In the genomic region with DNA sequence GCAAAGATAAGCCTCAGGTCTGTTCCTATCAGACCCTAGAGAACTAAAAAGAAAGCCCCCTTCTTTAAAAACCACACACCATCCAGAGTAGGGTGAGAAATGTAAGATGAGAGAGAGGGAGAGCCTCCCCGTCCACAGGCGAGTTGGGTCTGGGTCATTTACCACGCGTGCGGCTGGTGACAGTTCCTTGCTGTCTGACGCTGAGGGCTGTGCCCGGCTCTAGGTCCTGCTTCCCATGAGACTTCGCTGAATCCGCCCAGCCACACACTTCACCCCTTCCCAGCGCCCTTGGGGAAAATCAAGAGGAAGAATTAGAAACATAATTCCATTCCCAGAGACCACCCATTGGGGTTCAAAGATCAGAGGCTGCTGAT, we compare ENCODE assay signal across 20 cellular contexts. TPM values are rescaled to one million over a fixed set of nuclear protein-coding genes. Genes with fewer than 3 reads are reported as not detected.
DNase-seq lines count a peak whose midpoint lies in the region; ATAC-seq and TF ChIP-seq lines count a peak whose summit lies in the region.
"Had no signal": no experiment of that assay in that cellular context is flagged by ENCODE, and none has a peak within 500 bp of the region (broad histone marks: within the 10 kb centered on the region; RNA-seq: fewer than 3 reads in every experiment).

No MANE protein-coding gene starts in this region.

- H3K4me2 ChIP-seq in PC-9: peak overlapping the region; percentile 63
- H3K4me2 ChIP-seq in mammary epithelial cell (ENCODE audit: insufficient read depth, low read depth, low read length): peak overlapping the region; percentile 9
- H3K4me2 ChIP-seq in osteoblast (ENCODE audit: insufficient read depth, low read length): peak overlapping the region; percentile 26

- H3K4me3 ChIP-seq in heart left ventricle: no peak overlapping the region
- H3K4me3 ChIP-seq in PC-9: no peak overlapping the region
- H3K4me3 ChIP-seq in mammary epithelial cell (replicated peaks in 1 of 3; ENCODE audit: insufficient read depth in 1 of 3, low read depth in 2 of 3, low read length in 3 of 3): no peak overlapping the region
- no peak overlapping the region for H3K4me3 ChIP-seq in osteoblast (ENCODE audit: insufficient read depth, low read length)
- H3K4me3 ChIP-seq: MG63, skin epidermis, transverse colon had no signal

- no peak overlapping the region for H3K9ac ChIP-seq in mammary epithelial cell (ENCODE audit: insufficient read depth, low read length)

- WGBS in heart left ventricle, 4 donors: 54 to 82% (median 65%) methylated on average over 10 of the region's 10 CpGs
- 98% methylated on average over 10 of the region's 10 CpGs for WGBS in mammary epithelial cell (ENCODE audit: low coverage, missing lambda C conversion rate)

- DNase-seq in heart left ventricle: no peak
- DNase-seq in cardiac septum (ENCODE audit: low spot score): no peak
- no peak for DNase-seq in PC-9
- no peak for DNase-seq in mammary epithelial cell
- DNase-seq in osteoblast (ENCODE audit: insufficient read length, low spot score, missing footprints): no peak
- no peak for DNase-seq in DMS153 treated with DMSO at 0.1 percent for 48 hours (lab: John Stamatoyannopoulos, UW; ENCODE audit: unreplicated experiment)
- no peak for DNase-seq in superior temporal gyrus (ENCODE audit: extremely low spot score)
- DNase-seq: 8988T; activated CD8-positive, alpha-beta T cell treated with anti-CD3 and anti-CD28 coated beads for 36 hours; DMS153; KBM-7; NCI-H1417; NCI-H2081 treated with DMSO at 0.1 percent for 48 hours; NCI-H345; T-helper 2 cell; transverse colon had no signal

- H3K79me2 ChIP-seq in PC-9 (ENCODE audit: low read depth) (peaks cover 23% of the 10 kb centered on the region), mammary epithelial cell (ENCODE audit: insufficient read depth, low read length) (no peaks in the 10 kb centered on the region), osteoblast (ENCODE audit: insufficient read depth, low read length) (no peaks in the 10 kb centered on the region)

- H3K27me3 ChIP-seq in heart left ventricle (peaks cover 0 to 2% (median 0%) of the 10 kb centered on the region in 9 donors), PC-9 (ENCODE audit: insufficient read depth, low read depth) (no peaks in the 10 kb centered on the region), mammary epithelial cell (ENCODE audit: insufficient read depth, low read length) (no peaks in the 10 kb centered on the region), osteoblast (ENCODE audit: insufficient read depth, low read length) (no peaks in the 10 kb centered on the region)
- H3K27me3 ChIP-seq: MG63 had no signal

- no peaks in the 10 kb centered on the region for H4K20me1 ChIP-seq in PC-9 (ENCODE audit: insufficient read depth)
- no peaks in the 10 kb centered on the region for H4K20me1 ChIP-seq in mammary epithelial cell (ENCODE audit: insufficient read depth, low read length)
- no peaks in the 10 kb centered on the region for H4K20me1 ChIP-seq in osteoblast (ENCODE audit: insufficient read depth, low read length)

- no peak overlapping the region for H2AFZ ChIP-seq in PC-9
- H2AFZ ChIP-seq in mammary epithelial cell (ENCODE audit: low read depth, low read length): no peak overlapping the region
- H2AFZ ChIP-seq in osteoblast (ENCODE audit: low read length): no peak overlapping the region

- TF ChIP-seq POLR2A in heart left ventricle (IDR thresholded peaks at IDR 0.05): no peak

- ATAC-seq in heart left ventricle (peak in 1 of 4 donors; percentile 5), HG03442 (IDR thresholded peaks at IDR 0.05; ENCODE audit: unreplicated experiment) (no peak)
- ATAC-seq: activated CD8-positive, alpha-beta T cell treated with anti-CD3 and anti-CD28 coated beads for 36 hours had no signal

- H3K4me1 ChIP-seq in heart left ventricle: peaks cover 7 to 24% (median 18%) of the 10 kb centered on the region in 12 donors
- H3K4me1 ChIP-seq in PC-9 (replicated peaks; ENCODE audit: insufficient read depth): peaks cover 47% of the 10 kb centered on the region
- peaks cover 15% of the 10 kb centered on the region for H3K4me1 ChIP-seq in mammary epithelial cell (ENCODE audit: insufficient read depth, low read length)
- peaks cover 13% of the 10 kb centered on the region for H3K4me1 ChIP-seq in osteoblast (ENCODE audit: insufficient read depth, low read length)

- TF ChIP-seq CTCF in heart left ventricle (IDR thresholded peaks at IDR 0.05): no peak
- no peak for TF ChIP-seq CTCF in PC-9 (conservative IDR thresholded peaks at IDR 0.05)
- TF ChIP-seq CTCF in mammary epithelial cell (conservative IDR thresholded peaks at IDR 0.05 in 1 of 2, IDR thresholded peaks at IDR 0.05 in 1 of 2; ENCODE audit: extremely low read depth in 1 of 2, insufficient read depth in 1 of 2, low read depth in 1 of 2, low read length in 2 of 2): no peak
- no peak for TF ChIP-seq CTCF in osteoblast (IDR thresholded peaks at IDR 0.05; ENCODE audit: extremely low read depth, low read depth, low read length)

- BruUV-seq in PC-9 (replicated peaks; lab: Mats Ljungman, UMichigan): no TSS peak
- BruUV-seq in mammary epithelial cell (replicated peaks; lab: Mats Ljungman, UMichigan): no TSS peak

- in situ Hi-C loops in mammary epithelial cell (cut with MboI; ENCODE audit: low sequenced_read_pairs in 2 of 2): no loop called here

- H3K9me3 ChIP-seq in heart left ventricle: no peaks in the 10 kb centered on the region
- H3K9me3 ChIP-seq in PC-9 (ENCODE audit: insufficient read depth, low read depth): no peaks in the 10 kb centered on the region
- H3K9me3 ChIP-seq in mammary epithelial cell (replicated peaks; ENCODE audit: insufficient read depth, low read length): no peaks in the 10 kb centered on the region
- no peaks in the 10 kb centered on the region for H3K9me3 ChIP-seq in osteoblast (ENCODE audit: low read depth, low read length)
- H3K9me3 ChIP-seq: MG63, transverse colon had no signal

- peak overlapping the region in 8 of 12 donors; percentile 31 to 64 (median 46) for H3K27ac ChIP-seq in heart left ventricle
- H3K27ac ChIP-seq in PC-9: peak overlapping the region; percentile 68
- H3K27ac ChIP-seq in mammary epithelial cell (ENCODE audit: insufficient read depth, low read depth, low read length): no peak overlapping the region
- H3K27ac ChIP-seq in osteoblast (ENCODE audit: low read depth, low read length): peak overlapping the region; percentile 10
- H3K27ac ChIP-seq: transverse colon had no signal

- POLR2A ChIA-PET in PC-9 (lab: Charles Lee; ENCODE audit: unreplicated experiment): interaction anchor here (0.8 kb wide), 1 partner anchor 50 kb away, joined by 4 read pairs; no protein-coding TSS in a partner anchor

- dilution Hi-C loops in mammary epithelial cell (cut with HindIII; ENCODE audit: low sequenced_read_pairs): no loop called here

- H3K36me3 ChIP-seq in heart left ventricle (peaks cover 0 to 6% (median 0%) of the 10 kb centered on the region in 9 donors), PC-9 (ENCODE audit: low read depth) (peaks cover 9% of the 10 kb centered on the region; the same call in 1 of the 2 replicates), mammary epithelial cell (ENCODE audit: insufficient read depth, low read length) (no peaks in the 10 kb centered on the region), osteoblast (ENCODE audit: insufficient read depth, low read length) (no peaks in the 10 kb centered on the region)
- H3K36me3 ChIP-seq: transverse colon had no signal

- H3F3A ChIP-seq in PC-9 (ENCODE audit: insufficient read depth, low read depth): peaks cover 53% of the 10 kb centered on the region

- no peaks in the 10 kb centered on the region for H3K9me2 ChIP-seq in PC-9 (ENCODE audit: insufficient read depth)

- intact Hi-C loops in heart left ventricle (cut with DNase I) (loop anchor here in 2 of 10 donors (10.0 kb wide), 2 partner anchors 50 kb away; a partner anchor contains a TSS), cardiac septum (cut with DNase I) (loop anchor here (2.0 kb wide), 1 partner anchor 22 kb away; no protein-coding TSS in a partner anchor), PC-9 (cut with micrococcal nuclease; ENCODE audit: unreplicated experiment) (no loop called here), mammary epithelial cell (cut with micrococcal nuclease) (no loop called here)

- CTCF ChIA-PET in PC-9 (lab: Charles Lee): no interaction called here
- CTCF ChIA-PET in mammary epithelial cell (lab: Charles Lee; ENCODE audit: low non-redundant PET): no interaction called here

RNA-seq across cellular contexts. Expression of a gene that starts 54.2 kb away (rescaled TPM):
- total RNA-seq in heart left ventricle (1 to 10 TPM in 6 of 9 donors, under 1 TPM in 3; 0.32 to 2.2 (median 1.2) TPM), cardiac septum (0.89 TPM), PC-9 (2021) (11.5 and 14.0 TPM in 2 replicates), mammary epithelial cell (1 to 10 TPM; 2.1 to 2.2 TPM), osteoblast (0.88 and 1.1 TPM in 2 replicates)
- polyA plus RNA-seq in heart left ventricle (under 1 TPM; 0.50 to 0.79 TPM), mammary epithelial cell (1.5 TPM)
- polyA minus RNA-seq in mammary epithelial cell: 0.57 TPM
- total RNA-seq: G401 had no signal

Comparison
In these comparisons a context has a peak if more than half of its experiments do, and no peak if none do; other contexts are left out.
1. H3K4me2 ChIP-seq: peak in every context shown above with its lines; median percentile 63 in PC-9; 26 in osteoblast; 9 in mammary epithelial cell.